ENCODE assay signal across 19 cellular contexts in genomic region chr6:149940673-149940984, GRCh38. TPM values are rescaled to one million over a fixed set of nuclear protein-coding genes. Genes with fewer than 3 reads are reported as not detected.
A peak's percentile ranks its signal among the peaks of the same experiment; 100 is the strongest.
DNase-seq lines count a peak whose midpoint lies in the region; ATAC-seq and TF ChIP-seq lines count a peak whose summit lies in the region.
"Had no signal": no experiment of that assay in that cellular context is flagged by ENCODE, and none has a peak within 500 bp of the region (broad histone marks: within the 10 kb centered on the region; RNA-seq: fewer than 3 reads in every experiment).

No MANE protein-coding gene starts in this region.

- H3K9me3 ChIP-seq in SK-N-SH (no peaks in the 10 kb centered on the region), uterus (no peaks in the 10 kb centered on the region)
- H3K9me3 ChIP-seq: heart left ventricle, MG63, upper lobe of right lung had no signal

- no peaks in the 10 kb centered on the region for H4K20me1 ChIP-seq in SK-N-SH (ENCODE audit: insufficient read depth)

- no peak for TF ChIP-seq CTCF in activated CD8-positive, alpha-beta T cell treated with anti-CD3 and anti-CD28 coated beads for 36 hours (IDR thresholded peaks at IDR 0.05)
- no peak for TF ChIP-seq CTCF in endothelial cell (IDR thresholded peaks at IDR 0.05; ENCODE audit: unreplicated experiment)
- no peak for TF ChIP-seq CTCF in SK-N-SH (IDR thresholded peaks at IDR 0.05)
- no peak for TF ChIP-seq CTCF in uterus (IDR thresholded peaks at IDR 0.05)

- no peaks in the 10 kb centered on the region for H3K9me2 ChIP-seq in SK-N-SH

- H3K4me3 ChIP-seq in SK-N-SH (ENCODE audit: low read depth in 2 of 2, low read length in 1 of 2) (no peak overlapping the region), uterus (no peak overlapping the region)

- H3K9me3 Mint-ChIP-seq in activated CD8-positive, alpha-beta T cell treated with anti-CD3 and anti-CD28 coated beads for 36 hours, result no peaks in the 10 kb centered on the region
- H3K9me3 Mint-ChIP-seq in endothelial cell (ENCODE audit: unreplicated experiment), result no peaks in the 10 kb centered on the region
- H3K9me3 Mint-ChIP-seq: stimulated activated naive CD8-positive, alpha-beta T cell treated with anti-CD3 and anti-CD28 coated beads, Interleukin-15, Interleukin-2, amounts not matched to agents 100 ng/mL and 50 ng/mL, for 24 hours had no signal

- H3K27ac Mint-ChIP-seq in activated CD8-positive, alpha-beta T cell treated with anti-CD3 and anti-CD28 coated beads for 36 hours, result no peak overlapping the region
- H3K27ac Mint-ChIP-seq in endothelial cell (ENCODE audit: unreplicated experiment), result no peak overlapping the region
- H3K27ac Mint-ChIP-seq: stimulated activated naive CD8-positive, alpha-beta T cell treated with anti-CD3 and anti-CD28 coated beads, Interleukin-15, Interleukin-2, amounts not matched to agents 100 ng/mL and 50 ng/mL, for 24 hours had no signal

- peaks cover 4% of the 10 kb centered on the region for H3F3A ChIP-seq in SK-N-SH (replicated peaks; ENCODE audit: insufficient read depth)

- no peak overlapping the region for H2AFZ ChIP-seq in SK-N-SH (ENCODE audit: low read depth)

- peaks cover 25% of the 10 kb centered on the region for H3K4me1 Mint-ChIP-seq in activated CD8-positive, alpha-beta T cell treated with anti-CD3 and anti-CD28 coated beads for 36 hours (ENCODE audit: low read depth)
- H3K4me1 Mint-ChIP-seq in endothelial cell (ENCODE audit: unreplicated experiment), result peaks cover 14% of the 10 kb centered on the region

- no peak for TF ChIP-seq POLR2A in uterus (IDR thresholded peaks at IDR 0.05)

- H3K4me1 ChIP-seq in SK-N-SH (ENCODE audit: control insufficient read depth in 1 of 2, insufficient read depth in 2 of 2, low read depth in 1 of 2, low read length in 1 of 2) (peaks cover 0 to 8% of the 10 kb centered on the region in 2 experiments; a peak in 1 of 4 replicates), uterus (peaks cover 0 to 11% of the 10 kb centered on the region in 2 donors)

- H3K27me3 Mint-ChIP-seq in activated CD8-positive, alpha-beta T cell treated with anti-CD3 and anti-CD28 coated beads for 36 hours, result peaks cover 47% of the 10 kb centered on the region
- H3K27me3 Mint-ChIP-seq in endothelial cell (ENCODE audit: unreplicated experiment), result peaks cover 34% of the 10 kb centered on the region

- H3K27ac ChIP-seq in SK-N-SH (ENCODE audit: low read depth in 2 of 2, low read length in 1 of 2) (no peak overlapping the region), uterus (no peak overlapping the region)

- WGBS in SK-N-SH (ENCODE audit: low lambda C conversion rate), result 0% methylated on average over 1 of the region's 6 CpGs

- no peak for TF ChIP-seq RAD21 in SK-N-SH (IDR thresholded peaks at IDR 0.05; ENCODE audit: low read length)

- peak overlapping the region; percentile 26 for H3K4me3 Mint-ChIP-seq in activated CD8-positive, alpha-beta T cell treated with anti-CD3 and anti-CD28 coated beads for 36 hours
- H3K4me3 Mint-ChIP-seq in endothelial cell (ENCODE audit: unreplicated experiment), result peak overlapping the region; percentile 37

- H3K27me3 ChIP-seq in SK-N-SH (ENCODE audit: insufficient read depth), result peaks cover 47% of the 10 kb centered on the region
- peaks cover 25 to 62% of the 10 kb centered on the region in 2 donors for H3K27me3 ChIP-seq in uterus

- TF ChIP-seq EP300 in SK-N-SH (IDR thresholded peaks at IDR 0.05; ENCODE audit: borderline replicate concordance in 1 of 2, low read depth in 1 of 2, low read length in 1 of 2), result no peak

- no peak overlapping the region for H3K4me2 ChIP-seq in SK-N-SH

- POLR2A ChIA-PET in activated CD8-positive, alpha-beta T cell treated with anti-CD3 and anti-CD28 coated beads for 36 hours (lab: Charles Lee), result interaction anchor here (1.0 kb wide), 1 partner anchor 50 kb away, joined by 4 read pairs; no protein-coding TSS in a partner anchor
- POLR2A ChIA-PET in SK-N-SH (lab: Yijun Ruan, JAX), result no interaction called here

- H3K36me3 Mint-ChIP-seq in activated CD8-positive, alpha-beta T cell treated with anti-CD3 and anti-CD28 coated beads for 36 hours (ENCODE audit: low read depth), result no peaks in the 10 kb centered on the region
- H3K36me3 Mint-ChIP-seq in endothelial cell (ENCODE audit: low read depth, unreplicated experiment), result no peaks in the 10 kb centered on the region

- H3K36me3 ChIP-seq in SK-N-SH (replicated peaks in 1 of 2; ENCODE audit: control insufficient read depth in 1 of 2, insufficient read depth in 2 of 2, low read length in 1 of 2), result no peaks in the 10 kb centered on the region
- H3K36me3 ChIP-seq in uterus, result no peaks in the 10 kb centered on the region
- H3K36me3 ChIP-seq: heart left ventricle, MG63, upper lobe of right lung had no signal

- DNase-seq in activated T-cell treated with anti-CD3 and anti-CD28 coated beads, Interleukin-2, amount 50 U/mL, for 1 hour, result peak; percentile 22
- DNase-seq in activated T-cell treated with anti-CD3 and anti-CD28 coated beads for 4 hours, result no peak
- no peak for DNase-seq in activated CD8-positive, alpha-beta T cell treated with anti-CD3 and anti-CD28 coated beads for 36 hours
- no peak for DNase-seq in endothelial cell (ENCODE audit: low spot score)
- peak; percentile 66 for DNase-seq in posterior vena cava (ENCODE audit: low spot score)
- DNase-seq in SK-N-SH, result no peak
- DNase-seq in stimulated activated CD4-positive, alpha-beta T cell treated with anti-CD3 and anti-CD28 coated beads, Interleukin-4, amount 100 ng/mL, for 4 hours, result no peak
- no peak for DNase-seq in uterus
- DNase-seq: ACHN; GF-D8; H7; MG63; NCI-H187; NCI-H510A treated with DMSO at 0.1 percent for 48 hours; PC-3; stimulated activated CD4-positive, alpha-beta T cell treated with anti-CD3 and anti-CD28 coated beads, Interleukin-12 subunit alpha, Interleukin-12 subunit beta, amount 100 ng/mL, for 4 hours; upper lobe of right lung had no signal

- H3K9ac ChIP-seq in SK-N-SH, result no peak overlapping the region

- H3K79me2 ChIP-seq in SK-N-SH (ENCODE audit: insufficient read depth), result no peaks in the 10 kb centered on the region

- intact Hi-C loops in activated CD8-positive, alpha-beta T cell treated with anti-CD3 and anti-CD28 coated beads for 36 hours (cut with micrococcal nuclease), result no loop called here
- intact Hi-C loops in posterior vena cava (cut with DNase I) (no loop called here), uterus (cut with DNase I; ENCODE audit: low total_unique reads) (no loop called here)

- CTCF ChIA-PET in activated CD8-positive, alpha-beta T cell treated with anti-CD3 and anti-CD28 coated beads for 36 hours (lab: Charles Lee), result interaction anchor here (1.0 to 1.5 kb wide), 3 partner anchors 22 to 131 kb away, joined by 3 to 7 read pairs (median 3); no protein-coding TSS in a partner anchor
- CTCF ChIA-PET in SK-N-SH (lab: Yijun Ruan, JAX), result interaction anchor here (0.9 to 1.9 kb wide), 4 partner anchors 11 to 76 kb away, joined by 3 to 13 read pairs (median 4); no protein-coding TSS in a partner anchor

- ATAC-seq in activated CD8-positive, alpha-beta T cell treated with anti-CD3 and anti-CD28 coated beads for 36 hours, result no peak
- ATAC-seq: heart left ventricle, PC-3, upper lobe of right lung had no signal

TF ChIP-seq in SK-N-SH, 30 proteins besides CTCF, POLR2A, EP300 and RAD21 (continues in another document):
- TF ChIP-seq TAF1 (IDR thresholded peaks at IDR 0.05; ENCODE audit: borderline replicate concordance, low read depth, low read length) (no peak), GATA2 (CRISPR knock-in tag; IDR thresholded peaks at IDR 0.05) (no peak), SIN3A (IDR thresholded peaks at IDR 0.05; ENCODE audit: borderline replicate concordance, low read depth, low read length) (no peak), EZH2phosphoT487 (IDR thresholded peaks at IDR 0.05; ENCODE audit: borderline replicate concordance, low read depth) (no peak)

RNA-seq across cellular contexts. Expression of gene ULBP2, which starts 1.2 kb away (rescaled TPM):
- under 1 TPM; 0.38 to 0.67 TPM for total RNA-seq in activated CD8-positive, alpha-beta T cell treated with anti-CD3 and anti-CD28 coated beads for 36 hours
- total RNA-seq in endothelial cell (ENCODE audit: unreplicated experiment) (9.9 TPM), posterior vena cava (under 1 TPM; 0.43 to 0.51 TPM), uterus (under 1 TPM in 2 of 4 donors, not detected in 2; 0.21 to 0.34 TPM)
- polyA plus RNA-seq in SK-N-SH (2012; rRNA removed), result 5.0 and 5.3 TPM in 2 replicates
- 3.6 and 3.7 TPM in 2 replicates for polyA plus RNA-seq in SK-N-SH (2012; cell fraction: cytosol; rRNA removed)
- polyA plus RNA-seq in SK-N-SH (2012; cell fraction: nucleus; rRNA removed), result 3.8 and 4.5 TPM in 2 replicates
- total RNA-seq: H7 had no signal

RNA-seq across cellular contexts. Expression of gene RAET1G, which starts 17.7 kb away (rescaled TPM):
- total RNA-seq in activated CD8-positive, alpha-beta T cell treated with anti-CD3 and anti-CD28 coated beads for 36 hours, result not detected
- 3.8 TPM for total RNA-seq in endothelial cell (ENCODE audit: unreplicated experiment)
- under 1 TPM in 1 of 2 donors, not detected in 1; 0.74 TPM for total RNA-seq in posterior vena cava
- 1.7 and 2.5 TPM in 2 replicates for polyA plus RNA-seq in SK-N-SH (2012; rRNA removed)
- polyA plus RNA-seq in SK-N-SH (2012; cell fraction: cytosol; rRNA removed), result 1.5 and 2.2 TPM in 2 replicates
- 0.95 and 1.3 TPM in 2 replicates for polyA plus RNA-seq in SK-N-SH (2012; cell fraction: nucleus; rRNA removed)
- total RNA-seq in uterus, result 1 to 10 TPM in 1 of 4 donors, not detected in 3; 1.4 TPM
- total RNA-seq: H7 had no signal

RNA-seq across cellular contexts. Expression of gene ULBP1, which starts 23.1 kb away (rescaled TPM):
- total RNA-seq in activated CD8-positive, alpha-beta T cell treated with anti-CD3 and anti-CD28 coated beads for 36 hours, result 1 to 10 TPM; 2.5 to 2.7 TPM
- total RNA-seq in endothelial cell (ENCODE audit: unreplicated experiment) (24.8 TPM), posterior vena cava (under 1 TPM in 1 of 2 donors, not detected in 1; 0.19 TPM), uterus (not detected)
- 0.02 TPM in 1 of 2 replicates, not detected in the other for polyA plus RNA-seq in SK-N-SH (2012; rRNA removed)
- polyA plus RNA-seq in SK-N-SH (2012; cell fraction: cytosol; rRNA removed), result 0.03 TPM in 2 replicates
- 0.01 and 0.02 TPM in 2 replicates for polyA plus RNA-seq in SK-N-SH (2012; cell fraction: nucleus; rRNA removed)

RNA-seq across cellular contexts. Expression of gene RAET1E, which starts 42.7 kb away (rescaled TPM):
- not detected for total RNA-seq in activated CD8-positive, alpha-beta T cell treated with anti-CD3 and anti-CD28 coated beads for 36 hours
- total RNA-seq in endothelial cell (ENCODE audit: unreplicated experiment) (0.28 TPM), posterior vena cava (1 to 10 TPM in 1 of 2 donors, not detected in 1; 1.6 TPM), uterus (under 1 TPM in 1 of 4 donors, not detected in 3; 0.55 TPM)
- polyA plus RNA-seq in SK-N-SH (2012; rRNA removed), result 0.15 and 0.26 TPM in 2 replicates
- polyA plus RNA-seq in SK-N-SH (2012; cell fraction: cytosol; rRNA removed), result 0.12 and 0.21 TPM in 2 replicates
- polyA plus RNA-seq in SK-N-SH (2012; cell fraction: nucleus; rRNA removed), result 0.11 and 0.22 TPM in 2 replicates
- total RNA-seq: H7 had no signal

Comparison
In these comparisons a context has a peak if more than half of its experiments do, and no peak if none do; other contexts are left out.
1. DNase-seq: peak in activated T-cell treated with anti-CD3 and anti-CD28 coated beads, Interleukin-2, amount 50 U/mL, for 1 hour (single experiment) and posterior vena cava (single experiment); none in activated T-cell treated with anti-CD3 and anti-CD28 coated beads for 4 hours (single experiment), activated CD8-positive, alpha-beta T cell treated with anti-CD3 and anti-CD28 coated beads for 36 hours (single experiment), endothelial cell (single experiment), SK-N-SH (single experiment), stimulated activated CD4-positive, alpha-beta T cell treated with anti-CD3 and anti-CD28 coated beads, Interleukin-4, amount 100 ng/mL, for 4 hours (0 of 2) and uterus (0 of 2).